Comparison of ENCODE assay signal across 15 cellular contexts in the genomic region with DNA sequence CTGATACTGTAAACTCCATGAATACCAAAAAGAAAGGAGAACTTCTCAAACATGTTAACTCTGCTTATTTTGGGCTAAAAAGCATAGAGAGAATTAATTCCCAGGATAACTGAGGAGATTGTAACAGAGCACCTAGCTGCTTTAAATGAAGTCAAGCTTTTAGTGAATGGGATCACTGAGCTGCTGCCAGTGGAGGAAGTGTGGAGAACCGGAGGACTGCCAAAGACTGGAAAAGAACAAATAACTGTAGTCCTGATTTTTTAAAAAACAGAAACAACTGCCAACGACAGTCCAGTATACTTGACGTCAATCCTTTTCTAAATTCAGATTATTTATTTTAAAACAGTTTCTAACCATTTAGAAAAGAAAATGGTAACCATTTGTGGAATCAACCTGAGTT. TPM values are rescaled to one million over a fixed set of nuclear protein-coding genes. Genes with fewer than 3 reads are reported as not detected.
"Had no signal": no experiment of that assay in that cellular context is flagged by ENCODE, and none has a peak within 500 bp of the region (broad histone marks: within the 10 kb centered on the region; RNA-seq: fewer than 3 reads in every experiment).

No MANE protein-coding gene starts in this region.

- H3K4me3 ChIP-seq: lung, SK-N-MC had no signal

- H3K27ac ChIP-seq: epithelial cell of prostate, SK-N-MC, VCaP had no signal

- ATAC-seq: activated CD4-positive, alpha-beta T cell treated with anti-CD3 and anti-CD28 coated beads for 36 hours; activated CD8-positive, alpha-beta T cell treated with anti-CD3 and anti-CD28 coated beads for 36 hours; activated T-cell treated with anti-CD3 and anti-CD28 coated beads, Interleukin-2, amount 50 U/mL, for 72 hours; effector memory CD8-positive, alpha-beta T cell; natural killer cell treated with Interleukin-12 subunit alpha and Interleukin-12 subunit beta and Interleukin-15 and Interleukin-18, amount 100 ng/mL, for 72 hours; T-cell had no signal

- DNase-seq: activated CD4-positive, alpha-beta T cell treated with anti-CD3 and anti-CD28 coated beads for 36 hours; activated CD8-positive, alpha-beta memory T cell treated with anti-CD3 and anti-CD28 coated beads, Interleukin-2, amount 50 U/mL, for 4 hours; activated CD8-positive, alpha-beta T cell treated with anti-CD3 and anti-CD28 coated beads for 36 hours; activated T-cell treated with anti-CD3 and anti-CD28 coated beads, Interleukin-2, amount 50 U/mL, for 72 hours; aorta; effector memory CD8-positive, alpha-beta T cell; T-cell; T1000; trophoblast cell had no signal

RNA-seq across cellular contexts. Expression of a gene that starts 3.3 kb away (rescaled TPM):
- total RNA-seq: mononuclear cell, T-cell had no signal
